Comparison of ENCODE assay signal across 19 cellular contexts in the genomic region with DNA sequence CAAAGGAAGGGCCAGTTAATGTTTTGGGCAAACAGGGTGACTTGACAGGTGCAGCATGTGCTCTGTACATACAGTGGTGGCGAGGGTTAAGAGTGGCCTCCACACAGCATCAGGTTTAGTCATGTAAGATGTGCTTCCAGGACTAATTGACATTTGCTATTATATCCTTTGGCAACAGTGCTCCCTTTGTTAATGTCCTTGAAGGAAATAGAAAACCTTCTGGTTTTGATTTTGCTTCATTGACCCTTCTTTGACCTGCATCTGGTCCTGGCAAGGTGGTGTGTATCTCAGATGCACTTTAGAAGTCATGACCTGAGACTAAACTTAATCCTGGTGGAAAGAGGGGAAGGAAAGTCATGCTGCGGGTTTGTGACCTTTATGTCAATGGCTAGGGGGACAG.
DNase-seq lines count a peak whose midpoint lies in the region; ATAC-seq, FAIRE-seq and TF ChIP-seq lines count a peak whose summit lies in the region.
"Had no signal": no experiment of that assay in that cellular context is flagged by ENCODE, and none has a peak within 500 bp of the region (broad histone marks: within the 10 kb centered on the region; RNA-seq: fewer than 3 reads in every experiment).

No MANE protein-coding gene starts in this region.

- H3K27ac ChIP-seq in GM12878 (ENCODE audit: control insufficient read depth, insufficient read depth), result no peak overlapping the region
- H3K27ac ChIP-seq in CD4-positive, alpha-beta T cell (ENCODE audit: low read depth, low read length), result no peak overlapping the region

- H3K4me1 Mint-ChIP-seq in CD4-positive, alpha-beta T cell (ENCODE audit: low read depth), result no peaks in the 10 kb centered on the region
- H3K4me1 Mint-ChIP-seq: H9 had no signal

- no peaks in the 10 kb centered on the region for H3K27me3 ChIP-seq in BE2C
- no peaks in the 10 kb centered on the region; a peak in 1 of 4 replicates for H3K27me3 ChIP-seq in GM12878 (replicated peaks in 1 of 2; ENCODE audit: control insufficient read depth in 2 of 2, insufficient read depth in 2 of 2, low read length in 1 of 2)
- H3K27me3 ChIP-seq in CD4-positive, alpha-beta T cell (ENCODE audit: control insufficient read depth, insufficient read depth, low read length), result no peaks in the 10 kb centered on the region

- WGBS in GM12878 (ENCODE audit: insufficient coverage, insufficient replicate concordance, low lambda C conversion rate, missing lambda C conversion rate), result 72% methylated on average over 2 of the region's 2 CpGs

- H4K20me1 ChIP-seq in GM12878 (ENCODE audit: control insufficient read depth, insufficient read depth), result no peaks in the 10 kb centered on the region

- CTCF ChIA-PET in GM12878 (lab: Yijun Ruan, JAX), result no interaction called here
- CTCF ChIA-PET in CD4-positive, alpha-beta T cell (lab: Charles Lee), result no interaction called here

- TF ChIP-seq EP300 in GM12878 (IDR thresholded peaks at IDR 0.05; ENCODE audit: borderline replicate concordance in 1 of 2, control insufficient read depth in 1 of 2, low read depth in 2 of 2, low read length in 2 of 2), result no peak

- TF ChIP-seq CTCF in BE2C (IDR thresholded peaks at IDR 0.05; ENCODE audit: low read depth, low read length) (no peak), GM12878 (IDR thresholded peaks at IDR 0.05 in 2 of 3, conservative IDR thresholded peaks at IDR 0.05 in 1 of 3; ENCODE audit: control insufficient read depth in 2 of 3, extremely low read depth in 1 of 3, insufficient read depth in 1 of 3, low read depth in 3 of 3, low read length in 3 of 3) (no peak)
- TF ChIP-seq CTCF in CD4-positive, alpha-beta T cell (IDR thresholded peaks at IDR 0.05), result no peak

- SMC1A ChIA-PET in GM12878 (lab: Charles Lee; ENCODE audit: uncharacterized antibody, unreplicated experiment), result no interaction called here

- intact Hi-C loops in GM12878 (cut with micrococcal nuclease; ENCODE audit: unreplicated experiment), result no loop called here
- intact Hi-C loops in CD4-positive, alpha-beta T cell (cut with DNase I, micrococcal nuclease), result no loop called here

- BruUV-seq in GM12878 (replicated peaks; lab: Mats Ljungman, UMichigan), result no TSS peak

- H3K9me3 Mint-ChIP-seq in CD4-positive, alpha-beta T cell, result no peaks in the 10 kb centered on the region
- H3K9me3 Mint-ChIP-seq: H9; stimulated activated effector memory CD8-positive, alpha-beta T cell treated with anti-CD3 and anti-CD28 coated beads, Interleukin-12 subunit alpha, Interleukin-12 subunit beta, amount 100 ng/mL, for 72 hours had no signal

- no peaks in the 10 kb centered on the region for H3K36me3 Mint-ChIP-seq in CD4-positive, alpha-beta T cell (ENCODE audit: low read depth)
- H3K36me3 Mint-ChIP-seq: mesothelial cell of epicardium had no signal

- DNase-seq in BE2C (peak; percentile 25), GM19239 (ENCODE audit: insufficient read length, low spot score) (no peak), NCI-H2196 (lab: John Stamatoyannopoulos, UW; ENCODE audit: unreplicated experiment) (peak; percentile 64), GM12878 (ENCODE audit: low read depth, low spot score) (no peak), D341Med (ENCODE audit: low spot score) (no peak)
- DNase-seq in stimulated activated CD4-positive, alpha-beta T cell treated with anti-CD3 and anti-CD28 coated beads, Interleukin-12 subunit alpha, Interleukin-12 subunit beta, amount 100 ng/mL, for 4 hours, result no peak
- no peak for DNase-seq in CD4-positive, alpha-beta T cell
- DNase-seq: activated CD4-positive, alpha-beta T cell treated with anti-CD3 and anti-CD28 coated beads, Interleukin-2, amount 50 U/mL, for 48 hours; activated T-cell treated with anti-CD3 and anti-CD28 coated beads, Interleukin-2, amount 50 U/mL, for 72 hours; DND-41; foreskin melanocyte; H9; NCI-H1048; NK-92 treated with Interleukin-12 subunit alpha and Interleukin-12 subunit beta, amount 100 ng/mL, for 24 hours; trophoblast cell had no signal

- H3K36me3 ChIP-seq in BE2C (no peaks in the 10 kb centered on the region), GM12878 (ENCODE audit: control insufficient read depth in 2 of 2, insufficient read depth in 2 of 2, low read length in 1 of 2) (no peaks in the 10 kb centered on the region)

- FAIRE-seq in GM19239 (lab: Jason Lieb, UNC) (peak; percentile 53), GM12878 (lab: Jason Lieb, UNC) (no peak)
- FAIRE-seq: endometrium had no signal

- TF ChIP-seq POLR2A in GM12878 (IDR thresholded peaks at IDR 0.05; ENCODE audit: low read depth, low read length), result no peak

- H3K27ac Mint-ChIP-seq in CD4-positive, alpha-beta T cell, result no peak overlapping the region
- H3K27ac Mint-ChIP-seq: activated T-cell treated with anti-CD3 and anti-CD28 coated beads, Interleukin-2, amount 50 U/mL, for 72 hours; H9; mesothelial cell of epicardium; stimulated activated effector memory CD8-positive, alpha-beta T cell treated with anti-CD3 and anti-CD28 coated beads, Interleukin-12 subunit alpha, Interleukin-12 subunit beta, amount 100 ng/mL, for 72 hours had no signal

- H3K9me3 ChIP-seq in BE2C (no peaks in the 10 kb centered on the region), GM12878 (replicated peaks; ENCODE audit: control insufficient read depth, insufficient read depth, low read length) (no peaks in the 10 kb centered on the region; the same call in 2 of the 3 replicates)
- H3K9me3 ChIP-seq in CD4-positive, alpha-beta T cell (ENCODE audit: control insufficient read depth, low read length), result no peaks in the 10 kb centered on the region

- in situ Hi-C loops in GM12878 (cut with MboI), result no loop called here

- no peak overlapping the region for H3K4me3 Mint-ChIP-seq in CD4-positive, alpha-beta T cell
- H3K4me3 Mint-ChIP-seq: activated T-cell treated with anti-CD3 and anti-CD28 coated beads, Interleukin-2, amount 50 U/mL, for 72 hours; H9; mesothelial cell of epicardium; stimulated activated effector memory CD8-positive, alpha-beta T cell treated with anti-CD3 and anti-CD28 coated beads, Interleukin-12 subunit alpha, Interleukin-12 subunit beta, amount 100 ng/mL, for 72 hours had no signal

- peak; percentile 8; the same call in 1 of the 3 replicates for ATAC-seq in GM12878
- no peak for ATAC-seq in GM21423 (IDR thresholded peaks at IDR 0.05; ENCODE audit: unreplicated experiment)
- ATAC-seq in CD4-positive, alpha-beta T cell (ENCODE audit: poor library complexity), result no peak
- ATAC-seq: stimulated activated effector memory CD8-positive, alpha-beta T cell treated with anti-CD3 and anti-CD28 coated beads, Interleukin-12 subunit alpha, Interleukin-12 subunit beta, amount 100 ng/mL, for 72 hours had no signal

- no peak overlapping the region for H3K9ac ChIP-seq in GM12878 (ENCODE audit: control insufficient read depth, insufficient read depth, low read length)

- no peak overlapping the region for H3K4me2 ChIP-seq in GM12878 (ENCODE audit: control insufficient read depth, insufficient read depth)

- TF ChIP-seq RAD21 in GM12878 (IDR thresholded peaks at IDR 0.05; ENCODE audit: insufficient read depth, low read depth, low read length), result no peak

- no peaks in the 10 kb centered on the region for H3K79me2 ChIP-seq in GM12878 (ENCODE audit: control insufficient read depth, insufficient read depth, low read length)

- POLR2A ChIA-PET in GM12878 (lab: Charles Lee), result no interaction called here
- POLR2A ChIA-PET in CD4-positive, alpha-beta T cell (lab: Charles Lee), result no interaction called here

- RAD21 ChIA-PET in GM12878 (lab: Charles Lee; ENCODE audit: unreplicated experiment), result no interaction called here

- H3K4me3 ChIP-seq in BE2C (ENCODE audit: low read depth, low read length), result no peak overlapping the region
- H3K4me3 ChIP-seq in GM12878, result no peak overlapping the region

- peaks cover 9% of the 10 kb centered on the region for H3K27me3 Mint-ChIP-seq in CD4-positive, alpha-beta T cell

- H3K4me1 ChIP-seq in BE2C, result peaks cover 21% of the 10 kb centered on the region
- peaks cover 43% of the 10 kb centered on the region for H3K4me1 ChIP-seq in GM12878 (ENCODE audit: control insufficient read depth, insufficient read depth, low read length)

- H2AFZ ChIP-seq in GM12878 (ENCODE audit: control insufficient read depth, low read depth, low read length), result no peak overlapping the region

TF ChIP-seq in GM12878, 131 proteins besides CTCF, POLR2A, EP300 and RAD21:
- TF ChIP-seq MYB (IDR thresholded peaks at IDR 0.05; ENCODE audit: borderline replicate concordance, low read depth, low read length), result no peak
- no peak for TF ChIP-seq MTA2 (IDR thresholded peaks at IDR 0.05; ENCODE audit: low read depth)
- TF ChIP-seq, protein P1, sequence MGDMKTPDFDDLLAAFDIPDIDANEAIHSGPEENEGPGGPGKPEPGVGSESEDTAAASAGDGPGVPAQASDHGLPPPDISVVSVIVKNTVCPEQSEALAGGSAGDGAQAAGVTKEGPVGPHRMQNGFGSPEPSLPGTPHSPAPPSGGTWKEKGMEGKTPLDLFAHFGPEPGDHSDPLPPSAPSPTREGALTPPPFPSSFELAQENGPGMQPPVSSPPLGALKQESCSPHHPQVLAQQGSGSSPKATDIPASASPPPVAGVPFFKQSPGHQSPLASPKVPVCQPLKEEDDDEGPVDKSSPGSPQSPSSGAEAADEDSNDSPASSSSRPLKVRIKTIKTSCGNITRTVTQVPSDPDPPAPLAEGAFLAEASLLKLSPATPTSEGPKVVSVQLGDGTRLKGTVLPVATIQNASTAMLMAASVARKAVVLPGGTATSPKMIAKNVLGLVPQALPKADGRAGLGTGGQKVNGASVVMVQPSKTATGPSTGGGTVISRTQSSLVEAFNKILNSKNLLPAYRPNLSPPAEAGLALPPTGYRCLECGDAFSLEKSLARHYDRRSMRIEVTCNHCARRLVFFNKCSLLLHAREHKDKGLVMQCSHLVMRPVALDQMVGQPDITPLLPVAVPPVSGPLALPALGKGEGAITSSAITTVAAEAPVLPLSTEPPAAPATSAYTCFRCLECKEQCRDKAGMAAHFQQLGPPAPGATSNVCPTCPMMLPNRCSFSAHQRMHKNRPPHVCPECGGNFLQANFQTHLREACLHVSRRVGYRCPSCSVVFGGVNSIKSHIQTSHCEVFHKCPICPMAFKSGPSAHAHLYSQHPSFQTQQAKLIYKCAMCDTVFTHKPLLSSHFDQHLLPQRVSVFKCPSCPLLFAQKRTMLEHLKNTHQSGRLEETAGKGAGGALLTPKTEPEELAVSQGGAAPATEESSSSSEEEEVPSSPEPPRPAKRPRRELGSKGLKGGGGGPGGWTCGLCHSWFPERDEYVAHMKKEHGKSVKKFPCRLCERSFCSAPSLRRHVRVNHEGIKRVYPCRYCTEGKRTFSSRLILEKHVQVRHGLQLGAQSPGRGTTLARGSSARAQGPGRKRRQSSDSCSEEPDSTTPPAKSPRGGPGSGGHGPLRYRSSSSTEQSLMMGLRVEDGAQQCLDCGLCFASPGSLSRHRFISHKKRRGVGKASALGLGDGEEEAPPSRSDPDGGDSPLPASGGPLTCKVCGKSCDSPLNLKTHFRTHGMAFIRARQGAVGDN (IDR thresholded peaks at IDR 0.05), result no peak
- no peak for TF ChIP-seq PAX8 (IDR thresholded peaks at IDR 0.05)
- no peak for TF ChIP-seq NR2C1 (IDR thresholded peaks at IDR 0.05)

Comparison
In these comparisons a context has a peak if more than half of its experiments do, and no peak if none do; other contexts are left out.
1. DNase-seq: peak in BE2C (single experiment) and NCI-H2196 (single experiment); none in GM19239 (single experiment), GM12878 (single experiment), stimulated activated CD4-positive, alpha-beta T cell treated with anti-CD3 and anti-CD28 coated beads, Interleukin-12 subunit alpha, Interleukin-12 subunit beta, amount 100 ng/mL, for 4 hours (single experiment), D341Med (single experiment) and CD4-positive, alpha-beta T cell (0 of 10).